Comparison of ENCODE assay signal across 1 cellular context in the genomic region with DNA sequence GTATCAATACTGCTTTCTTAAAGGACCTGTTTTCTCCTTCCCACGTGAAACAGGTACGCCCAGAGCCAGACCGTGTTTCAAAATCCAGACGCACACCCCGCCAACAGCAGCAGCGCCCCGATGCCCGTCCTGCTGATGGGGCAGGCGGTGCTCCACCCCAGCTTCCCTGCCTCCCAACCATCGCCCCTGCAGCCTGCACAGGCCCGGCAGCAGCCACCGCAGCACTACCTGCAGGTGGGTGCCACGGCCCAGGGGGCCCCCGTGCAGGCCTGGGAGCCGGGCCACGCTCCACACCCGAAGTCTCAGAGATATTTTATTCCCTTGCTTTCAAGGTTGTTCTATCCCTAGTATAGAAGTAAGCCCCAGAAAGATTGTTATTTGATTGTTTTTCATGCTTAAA.
TF ChIP-seq lines count a peak whose summit lies in the region.

No MANE protein-coding gene starts in this region.

TF ChIP-seq in HepG2, 621 proteins besides CTCF, POLR2A, EP300 and RAD21:
- TF ChIP-seq ATF7-NPFF (CRISPR knock-in tag; IDR thresholded peaks at IDR 0.05; ENCODE audit: low read depth), result no peak
- no peak for TF ChIP-seq ZC3H4 (CRISPR knock-in tag; IDR thresholded peaks at IDR 0.05; ENCODE audit: borderline replicate concordance)
- peak; percentile 68 for TF ChIP-seq AGO2 (optimal IDR thresholded peaks at IDR 0.05; ENCODE audit: low read depth, low read length)
- no peak for TF ChIP-seq PHB2 (IDR thresholded peaks at IDR 0.05; ENCODE audit: partially characterized antibody)
